ENCODE assay signal across 7 cellular contexts in genomic region chr9:133781828-133782135, GRCh38.
"Had no signal": no experiment of that assay in that cellular context is flagged by ENCODE, and none has a peak within 500 bp of the region (broad histone marks: within the 10 kb centered on the region; RNA-seq: fewer than 3 reads in every experiment).

No MANE protein-coding gene starts in this region.

- H3K4me1 ChIP-seq: SJCRH30 had no signal

- H3K4me2 ChIP-seq: SK-N-SH had no signal

- H3K9me3 ChIP-seq: MG63, SJCRH30, SK-N-SH had no signal

- H3K4me3 ChIP-seq: MG63, SJCRH30 had no signal

- ATAC-seq: activated naive CD8-positive, alpha-beta T cell treated with anti-CD3 and anti-CD28 coated beads, Interleukin-2, amount 50 U/mL, for 24 hours; Right ventricle myocardium inferior had no signal

- H3K9ac ChIP-seq: SK-N-SH had no signal

- H3K27ac ChIP-seq: SJCRH30 had no signal

- H3K27me3 ChIP-seq: MG63, SJCRH30 had no signal

- DNase-seq: NCI-H345, NCI-H526 treated with DMSO at 0.1 percent for 48 hours had no signal
